19 cellular contexts compared by ENCODE assay signal in genomic region chr4:27089186-27089585, GRCh38.
"Had no signal": no experiment of that assay in that cellular context is flagged by ENCODE, and none has a peak within 500 bp of the region (broad histone marks: within the 10 kb centered on the region; RNA-seq: fewer than 3 reads in every experiment).

No MANE protein-coding gene starts in this region.

- H3K4me2 ChIP-seq: SK-N-SH had no signal

- H3K27ac ChIP-seq: RWPE1 had no signal

- H3K9me3 ChIP-seq: MG63, SK-N-SH had no signal

- H3K4me3 ChIP-seq: MG63 had no signal

- H3K27me3 ChIP-seq: MG63 had no signal

- DNase-seq: Karpas-422, KG1, MG63, NCI-H1092, NCI-H1105 treated with DMSO at 0.1 percent for 48 hours, NCI-H1417 treated with DMSO at 0.1 percent for 48 hours, NCI-H146, NCI-H1694 treated with DMSO at 0.1 percent for 48 hours, NCI-H1930, NCI-H2107, NCI-H2227 treated with DMSO at 0.1 percent for 48 hours, NCI-H526 treated with DMSO at 0.1 percent for 48 hours, NCI-H774, PC-3, SHP77, SK-N-SH, T-helper 1 cell had no signal

- ATAC-seq: Panc1, PC-3 had no signal

- H3K36me3 ChIP-seq: MG63 had no signal

- H3K9ac ChIP-seq: SK-N-SH had no signal
